Comparison of ENCODE assay signal across 18 cellular contexts in the genomic region with DNA sequence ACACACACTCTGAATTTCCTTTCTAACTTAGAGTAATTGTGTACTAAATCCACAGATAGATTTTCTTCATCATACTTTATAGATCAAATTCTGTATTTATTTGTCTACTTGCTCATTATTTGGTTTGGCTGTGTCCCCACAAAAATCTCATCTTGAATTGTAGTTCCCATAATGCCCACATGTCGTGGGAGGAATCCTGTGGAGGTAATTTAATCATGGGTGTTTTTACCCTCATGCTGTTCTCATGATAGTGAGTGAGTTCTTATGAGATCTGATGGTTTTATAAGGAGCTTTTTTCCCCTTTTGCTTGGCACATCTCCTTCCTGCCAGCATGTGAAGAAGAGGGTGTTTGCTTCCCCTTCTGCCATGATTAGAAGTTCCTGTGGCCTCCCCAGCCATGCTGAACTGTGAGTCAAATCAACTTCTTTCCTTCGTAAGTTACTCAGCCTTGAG.
DNase-seq lines count a peak whose midpoint lies in the region; ATAC-seq, FAIRE-seq and TF ChIP-seq lines count a peak whose summit lies in the region.
"Had no signal": no experiment of that assay in that cellular context is flagged by ENCODE, and none has a peak within 500 bp of the region (broad histone marks: within the 10 kb centered on the region; RNA-seq: fewer than 3 reads in every experiment).

No MANE protein-coding gene starts in this region.

- H3K9ac ChIP-seq in astrocyte (ENCODE audit: low read length), result no peak overlapping the region
- no peak overlapping the region for H3K9ac ChIP-seq in kidney (ENCODE audit: low read length in 2 of 2)

- CTCF ChIA-PET in HEK293 (lab: Yijun Ruan, JAX), result no interaction called here

- peak; percentile 37 for TF ChIP-seq CTCF in 22Rv1 (IDR thresholded peaks at IDR 0.05)
- TF ChIP-seq CTCF in HEK293 (tag by site-specific recombination; IDR thresholded peaks at IDR 0.05), result no peak
- no peak for TF ChIP-seq CTCF in astrocyte (IDR thresholded peaks at IDR 0.05; ENCODE audit: insufficient read depth, low read depth, low read length)
- TF ChIP-seq CTCF in foreskin fibroblast (IDR thresholded peaks at IDR 0.05; ENCODE audit: low read depth, low read length), result no peak
- TF ChIP-seq CTCF in kidney (IDR thresholded peaks at IDR 0.05; ENCODE audit: borderline replicate concordance, extremely low read depth, insufficient read depth), result no peak

- POLR2A ChIA-PET in HEK293 (lab: Yijun Ruan, JAX), result no interaction called here

- H3K4me1 ChIP-seq in HEK293 (ENCODE audit: control insufficient read depth, insufficient read depth, low read length), result no peaks in the 10 kb centered on the region
- no peaks in the 10 kb centered on the region for H3K4me1 ChIP-seq in astrocyte (ENCODE audit: insufficient read depth, low read length)
- no peaks in the 10 kb centered on the region for H3K4me1 ChIP-seq in kidney (ENCODE audit: control insufficient read depth in 1 of 2, insufficient read depth in 1 of 2, low read depth in 1 of 2, low read length in 2 of 2)
- H3K4me1 ChIP-seq: ascending aorta, foreskin keratinocyte, right lobe of liver had no signal

- H3K79me2 ChIP-seq in astrocyte (ENCODE audit: insufficient read depth, low read length), result no peaks in the 10 kb centered on the region

- no peak overlapping the region for H3K4me2 ChIP-seq in astrocyte (ENCODE audit: low read length)

- H3K9me3 Mint-ChIP-seq in astrocyte (ENCODE audit: unreplicated experiment), result peaks cover 8% of the 10 kb centered on the region
- H3K9me3 Mint-ChIP-seq: nephron progenitor cell had no signal

- DNase-seq in astrocyte (ENCODE audit: low read depth) (peak; percentile 30), foreskin fibroblast (peak; percentile 36 to 71), kidney (no peak)
- no peak for DNase-seq in activated CD4-positive, alpha-beta T cell treated with anti-CD3 and anti-CD28 coated beads for 48 hours
- DNase-seq: activated gamma-delta T cell treated with Interleukin-2 at 50 U/mL for 16 hours; foreskin keratinocyte; MV-4-11; nephron progenitor cell; right lobe of liver; stimulated activated CD4-positive, alpha-beta T cell treated with anti-CD3 and anti-CD28 coated beads, Interleukin-4, amount 100 ng/mL, for 1 hour; WERI-Rb-1 had no signal

- no peak overlapping the region for H3K27ac Mint-ChIP-seq in astrocyte (ENCODE audit: unreplicated experiment)
- H3K27ac Mint-ChIP-seq: nephron progenitor cell had no signal

- H3K4me1 Mint-ChIP-seq in astrocyte (ENCODE audit: low read depth, unreplicated experiment), result no peaks in the 10 kb centered on the region
- H3K4me1 Mint-ChIP-seq: nephron progenitor cell had no signal

- intact Hi-C loops in kidney (cut with DNase I), result no loop called here

- no peak overlapping the region for H3K4me3 Mint-ChIP-seq in astrocyte (ENCODE audit: unreplicated experiment)
- H3K4me3 Mint-ChIP-seq: nephron progenitor cell had no signal

- no peaks in the 10 kb centered on the region for H3K9me3 ChIP-seq in HEK293 (ENCODE audit: control insufficient read depth, insufficient read depth, low read depth, low read length)
- no peaks in the 10 kb centered on the region for H3K9me3 ChIP-seq in astrocyte (ENCODE audit: insufficient read depth, low read depth, low read length)
- H3K9me3 ChIP-seq in kidney (ENCODE audit: control insufficient read depth in 1 of 2, low read length in 2 of 2), result peaks cover 0 to 2% of the 10 kb centered on the region in 2 donors
- H3K9me3 ChIP-seq: ascending aorta, right lobe of liver had no signal

- no peak overlapping the region for H3K4me3 ChIP-seq in HEK293 (ENCODE audit: low read depth, low read length)
- H3K4me3 ChIP-seq in astrocyte (ENCODE audit: insufficient read depth, low read depth, low read length), result no peak overlapping the region
- no peak overlapping the region for H3K4me3 ChIP-seq in foreskin fibroblast (ENCODE audit: low read depth in 1 of 2, low read length in 2 of 2)
- H3K4me3 ChIP-seq in kidney (ENCODE audit: low read length in 2 of 2), result no peak overlapping the region
- H3K4me3 ChIP-seq: ascending aorta, lung, right lobe of liver had no signal

- H3K27me3 Mint-ChIP-seq in astrocyte (ENCODE audit: low read depth, unreplicated experiment), result no peaks in the 10 kb centered on the region

- no peaks in the 10 kb centered on the region for H3K36me3 Mint-ChIP-seq in astrocyte (ENCODE audit: low read depth, unreplicated experiment)

- H3K27me3 ChIP-seq in astrocyte (ENCODE audit: insufficient read depth, low read length), result no peaks in the 10 kb centered on the region
- H3K27me3 ChIP-seq: ascending aorta, foreskin keratinocyte, right lobe of liver had no signal

- no peaks in the 10 kb centered on the region for H3K36me3 ChIP-seq in HEK293 (ENCODE audit: control insufficient read depth in 2 of 2, insufficient read depth in 1 of 2, low read length in 2 of 2)
- H3K36me3 ChIP-seq in astrocyte (ENCODE audit: insufficient read depth, low read length), result no peaks in the 10 kb centered on the region
- no peaks in the 10 kb centered on the region for H3K36me3 ChIP-seq in kidney (ENCODE audit: control insufficient read depth in 1 of 2, insufficient read depth in 2 of 2, low read length in 2 of 2)
- H3K36me3 ChIP-seq: ascending aorta, right lobe of liver, WERI-Rb-1 had no signal

- no peak for ATAC-seq in GM19463 (IDR thresholded peaks at IDR 0.05; ENCODE audit: unreplicated experiment)
- ATAC-seq in HG03457 (IDR thresholded peaks at IDR 0.05; ENCODE audit: unreplicated experiment), result no peak
- ATAC-seq: foreskin keratinocyte, Panc1 had no signal

- FAIRE-seq in astrocyte (lab: Jason Lieb, UNC) (no peak), kidney (lab: Jason Lieb, UNC) (no peak)

- H4K20me1 ChIP-seq in astrocyte (ENCODE audit: insufficient read depth, low read length), result no peaks in the 10 kb centered on the region

- no peak overlapping the region for H2AFZ ChIP-seq in astrocyte (ENCODE audit: low read depth, low read length)

- H3K27ac ChIP-seq in 22Rv1, result no peak overlapping the region
- H3K27ac ChIP-seq in HEK293 (ENCODE audit: extremely low read depth, low read depth, low read length), result no peak overlapping the region
- H3K27ac ChIP-seq in astrocyte (ENCODE audit: low read depth, low read length), result no peak overlapping the region
- H3K27ac ChIP-seq in kidney (ENCODE audit: low read depth in 2 of 2, low read length in 2 of 2), result no peak overlapping the region
- H3K27ac ChIP-seq: ascending aorta, foreskin keratinocyte, right lobe of liver, WERI-Rb-1 had no signal

TF ChIP-seq in HEK293, 187 proteins besides CTCF, POLR2A, EP300 and RAD21:
- TF ChIP-seq SETDB1 (IDR thresholded peaks at IDR 0.05; ENCODE audit: insufficient read length, low read length) (peak; percentile 49), ZFHX2 (tag by site-specific recombination; conservative IDR thresholded peaks at IDR 0.05) (peak; percentile 26; the same call in 1 of the 2 replicates), YY2 (tag by site-specific recombination; IDR thresholded peaks at IDR 0.05) (no peak)
TF ChIP-seq in HEK293: peak in this region for 2.

Comparison
In these comparisons a context has a peak if more than half of its experiments do, and no peak if none do; other contexts are left out.
1. DNase-seq: peak in astrocyte (single experiment) and foreskin fibroblast (2 of 2); none in activated CD4-positive, alpha-beta T cell treated with anti-CD3 and anti-CD28 coated beads for 48 hours (single experiment) and kidney (single experiment).